In genomic region chr3:133038089-133038730, GRCh38 we compare ENCODE assay signal across 9 cellular contexts. TPM values are rescaled to one million over a fixed set of nuclear protein-coding genes. Genes with fewer than 3 reads are reported as not detected.
DNase-seq lines count a peak whose midpoint lies in the region; TF ChIP-seq lines count a peak whose summit lies in the region.
"Had no signal": no experiment of that assay in that cellular context is flagged by ENCODE, and none has a peak within 500 bp of the region (broad histone marks: within the 10 kb centered on the region; RNA-seq: fewer than 3 reads in every experiment).

TMEM108 (plus strand) TSS chr3:133038391.

- H3K4me1 Mint-ChIP-seq in H9: peaks cover 40 to 45% of the 10 kb centered on the region in 2 experiments
- H3K4me1 Mint-ChIP-seq: central memory CD8-positive, alpha-beta T cell had no signal

- H3K27ac Mint-ChIP-seq in H9: 0 out of 7 replicates have a peak within 1 kb of the TSS, but pooled peaks of 1 of the 3 experiments have one; percentile 39

- no peak within 1 kb of the TSS for H2BK5ac ChIP-seq in H9 (ENCODE audit: insufficient read length, low read length)

- H3K4ac ChIP-seq in H9 (ENCODE audit: low read depth, low read length): no peak within 1 kb of the TSS

- no peak within 1 kb of the TSS for H2BK12ac ChIP-seq in H9 (ENCODE audit: insufficient read length, low read depth, low read length)

- peak within 1 kb of the TSS; percentile 68 for H3K4me2 ChIP-seq in H9 (ENCODE audit: insufficient read depth, insufficient read length, low read length)

- no peak within 1 kb of the TSS for H3K14ac ChIP-seq in H9 (ENCODE audit: insufficient read depth, low read length)

- no peaks in the 10 kb centered on the region for H4K20me1 ChIP-seq in H9 (ENCODE audit: control insufficient read depth, insufficient read depth, insufficient read length)

- H4K91ac ChIP-seq in H9 (ENCODE audit: insufficient read length, low read depth, low read length): no peak within 1 kb of the TSS

- peaks cover 15% of the 10 kb centered on the region; the same call in 1 of the 2 replicates for H3K4me1 ChIP-seq in H9 (ENCODE audit: insufficient read depth, low read length)

- CTCF ChIA-PET in AG04449 (lab: Yijun Ruan, JAX): interaction anchor here (1.6 to 11.0 kb wide), 3 partner anchors 307 to 385 kb away, joined by 5 to 297 read pairs (median 104); no protein-coding TSS in a partner anchor

- no peak within 1 kb of the TSS for H2BK15ac ChIP-seq in H9 (ENCODE audit: low read depth, low read length)

- H3K56ac ChIP-seq in H9 (ENCODE audit: insufficient read length, low read depth, low read length): no peak within 1 kb of the TSS

- H3K27ac ChIP-seq in H9 (ENCODE audit: insufficient read length, low read depth, low read length): no peak within 1 kb of the TSS

- H4K8ac ChIP-seq in H9 (replicated peaks; ENCODE audit: insufficient read length, low read depth, low read length): no peak within 1 kb of the TSS

- no peak within 1 kb of the TSS for H3T11ph ChIP-seq in H9 (ENCODE audit: low read length)

- no peak within 1 kb of the TSS for H3K18ac ChIP-seq in H9 (ENCODE audit: insufficient read length, low read depth, low read length)

- no peak within 1 kb of the TSS for H2BK20ac ChIP-seq in H9 (ENCODE audit: low read depth, low read length, poor library complexity, severe bottlenecking)

- H3K27me3 Mint-ChIP-seq in H9 (ENCODE audit: low read depth): peaks cover 42% of the 10 kb centered on the region

- no peak within 1 kb of the TSS for H4K5ac ChIP-seq in H9 (ENCODE audit: insufficient read length, low read depth, low read length)

- POLR2A ChIA-PET in AG04449 (lab: Yijun Ruan, JAX): no interaction called here

- H2AFZ ChIP-seq in H9 (ENCODE audit: low read length): no peak within 1 kb of the TSS

- H2BK120ac ChIP-seq in H9 (ENCODE audit: low read depth, low read length, poor library complexity, severe bottlenecking): no peak within 1 kb of the TSS

- H3K9ac ChIP-seq in H9 (ENCODE audit: extremely low read depth, insufficient read length, low read length): peak within 1 kb of the TSS; percentile 26

- H3K4me3 Mint-ChIP-seq in H9: peak within 1 kb of the TSS; percentile 75 to 87
- H3K4me3 Mint-ChIP-seq: central memory CD8-positive, alpha-beta T cell had no signal

- no peaks in the 10 kb centered on the region for H3K9me3 ChIP-seq in H9 (ENCODE audit: control insufficient read depth, low read depth, low read length)

- TF ChIP-seq CTCF in AG04449 (IDR thresholded peaks at IDR 0.05; ENCODE audit: insufficient read depth, low read length, missing control alignments): no peak
- TF ChIP-seq CTCF in H9 (conservative IDR thresholded peaks at IDR 0.05): no peak

- H3K36me3 Mint-ChIP-seq in H9 (ENCODE audit: insufficient read depth in 1 of 3, low read depth in 3 of 3): no peaks in the 10 kb centered on the region

- H3K23ac ChIP-seq in H9 (ENCODE audit: insufficient read length, low read depth, low read length): no peak within 1 kb of the TSS

- no peaks in the 10 kb centered on the region for H3K79me2 ChIP-seq in H9 (ENCODE audit: insufficient read depth, low read length)

- H3K9me3 Mint-ChIP-seq in H9: no peaks in the 10 kb centered on the region; a peak in 1 of 5 replicates
- H3K9me3 Mint-ChIP-seq: central memory CD8-positive, alpha-beta T cell had no signal

- no peak within 1 kb of the TSS for H2AK5ac ChIP-seq in H9 (ENCODE audit: insufficient read length, low read length)

- no peaks in the 10 kb centered on the region for H3K79me1 ChIP-seq in H9 (ENCODE audit: insufficient read depth, low read depth, low read length, poor library complexity, severe bottlenecking)

- H3K27me3 ChIP-seq in H9 (ENCODE audit: insufficient read depth, low read length): peaks cover 6% of the 10 kb centered on the region; the same call in 1 of the 2 replicates

- DNase-seq in AG04449 (ENCODE audit: low read depth, low spot score): no peak
- peak; percentile 97 for DNase-seq in H9
- peak; percentile 83 for DNase-seq in NCI-H510A treated with DMSO at 0.1 percent for 48 hours (lab: John Stamatoyannopoulos, UW)
- DNase-seq in anterior cingulate cortex (lab: John Stamatoyannopoulos, UW): peak; percentile 59 to 97 (median 89)
- DNase-seq in hepatic stellate cell (ENCODE audit: low spot score): peak; percentile 92
- DNase-seq in pons (ENCODE audit: low spot score): peak; percentile 87
- DNase-seq in KG1 (lab: John Stamatoyannopoulos, UW): no peak
- no peak for DNase-seq in SIG-M5 (lab: John Stamatoyannopoulos, UW)

- no CpG with 5 or more reads among the region's 57 CpGs for WGBS in H9 (ENCODE audit: extremely low coverage, insufficient read length, low lambda C conversion rate)

- peaks cover 14% of the 10 kb centered on the region for H3K23me2 ChIP-seq in H9 (ENCODE audit: insufficient read length, low read depth, low read length, poor library complexity, severe bottlenecking)

- peak within 1 kb of the TSS; percentile 57 for H3K4me3 ChIP-seq in AG04449 (ENCODE audit: low read depth, low read length)

RNA-seq across cellular contexts. Expression of gene TMEM108, which starts in this region (rescaled TPM):
- 3.5 and 5.0 TPM in 2 replicates for total RNA-seq in H9 (2021)

Comparison
In these comparisons a context has a peak if more than half of its experiments do, and no peak if none do; other contexts are left out.
1. DNase-seq: peak in H9 (single experiment), NCI-H510A treated with DMSO at 0.1 percent for 48 hours (single experiment), anterior cingulate cortex (58 of 58), hepatic stellate cell (single experiment) and pons (single experiment); none in AG04449 (single experiment), KG1 (single experiment) and SIG-M5 (single experiment).